In genomic region chrX:119155416-119156035, GRCh38 we compare ENCODE assay signal across 17 cellular contexts. TPM values are rescaled to one million over a fixed set of nuclear protein-coding genes. Genes with fewer than 3 reads are reported as not detected.
DNase-seq lines count a peak whose midpoint lies in the region; ATAC-seq and TF ChIP-seq lines count a peak whose summit lies in the region.
"Had no signal": no experiment of that assay in that cellular context is flagged by ENCODE, and none has a peak within 500 bp of the region (broad histone marks: within the 10 kb centered on the region; RNA-seq: fewer than 3 reads in every experiment).

No MANE protein-coding gene starts in this region.

- in situ Hi-C loops in KBM-7 (cut with MboI; ENCODE audit: low pct_unique_long_range_greater_than_20kb, low sequenced_read_pairs), result no loop called here

- H3K4me3 ChIP-seq in cardiac fibroblast (replicated peaks in 1 of 2; ENCODE audit: low read depth in 2 of 2, low read length in 2 of 2), result no peak overlapping the region
- peak overlapping the region in 1 of 2 experiments; percentile 6 for H3K4me3 ChIP-seq in mesenchymal stem cell (ENCODE audit: insufficient read depth in 1 of 2, low read depth in 1 of 2, low read length in 2 of 2)
- H3K4me3 ChIP-seq in sigmoid colon, result no peak overlapping the region

- H3K18ac ChIP-seq in mesenchymal stem cell (ENCODE audit: low read depth in 1 of 2, low read length in 2 of 2), result no peak overlapping the region

- H3K9me3 ChIP-seq in mesenchymal stem cell (ENCODE audit: control insufficient read depth, low read length), result no peaks in the 10 kb centered on the region
- H3K9me3 ChIP-seq in sigmoid colon, result no peaks in the 10 kb centered on the region

- H3K79me1 ChIP-seq in mesenchymal stem cell (replicated peaks; ENCODE audit: low read length, poor library complexity, severe bottlenecking), result no peaks in the 10 kb centered on the region

- H3K14ac ChIP-seq in mesenchymal stem cell (ENCODE audit: low read length in 2 of 2), result no peak overlapping the region

- DNase-seq in Daoy (ENCODE audit: low read depth) (peak; percentile 67), KBM-7 (peak; percentile 3), cardiac fibroblast (ENCODE audit: low read depth in 2 of 2) (peak; percentile 55 to 66), mesenchymal stem cell (peak; percentile 1), pons (ENCODE audit: low spot score) (no peak), sigmoid colon (no peak)
- DNase-seq: activated CD4-positive, CD25-positive, alpha-beta regulatory T cell; activated T-cell treated with anti-CD3 and anti-CD28 coated beads, Interleukin-2, amount 50 U/mL, for 24 hours; anterior cingulate cortex; effector CD4-positive, alpha-beta T cell; NCI-H345; Right ventricle myocardium superior; stimulated activated CD4-positive, alpha-beta T cell treated with anti-CD3 and anti-CD28 coated beads, Interleukin-4, amount 100 ng/mL, for 24 hours; stimulated activated naive CD8-positive, alpha-beta T cell treated with anti-CD3 and anti-CD28 coated beads, Interleukin-15, Interleukin-2, amounts not matched to agents 100 U/mL and 50 U/mL, for 24 hours had no signal

- H2AFZ ChIP-seq in mesenchymal stem cell (ENCODE audit: low read depth, low read length), result no peak overlapping the region

- no peak overlapping the region for H3K9ac ChIP-seq in mesenchymal stem cell (ENCODE audit: low read length)

- H2BK12ac ChIP-seq in mesenchymal stem cell (ENCODE audit: low read length in 2 of 2), result no peak overlapping the region

- no peak for TF ChIP-seq EP300 in sigmoid colon (IDR thresholded peaks at IDR 0.05)

- H4K91ac ChIP-seq in mesenchymal stem cell (ENCODE audit: low read length), result no peak overlapping the region

- H2BK5ac ChIP-seq in mesenchymal stem cell (ENCODE audit: low read depth, low read length, poor library complexity, severe bottlenecking), result no peak overlapping the region

- intact Hi-C loops in sigmoid colon (cut with DNase I), result no loop called here

- no peak overlapping the region for H3K4me2 ChIP-seq in mesenchymal stem cell (ENCODE audit: low read length, poor library complexity, severe bottlenecking)

- H2AK5ac ChIP-seq in mesenchymal stem cell (ENCODE audit: low read length, severe bottlenecking), result no peak overlapping the region

- no peak for TF ChIP-seq CTCF in cardiac fibroblast (IDR thresholded peaks at IDR 0.05; ENCODE audit: low read depth, low read length)
- no peak for TF ChIP-seq CTCF in sigmoid colon (IDR thresholded peaks at IDR 0.05)

- H3K23ac ChIP-seq in mesenchymal stem cell (ENCODE audit: low read length in 2 of 2), result no peak overlapping the region

- H3K27ac ChIP-seq in mesenchymal stem cell (ENCODE audit: low read length, poor library complexity, severe bottlenecking), result no peak overlapping the region
- H3K27ac ChIP-seq in sigmoid colon, result no peak overlapping the region

- 70% methylated on average over 2 of the region's 6 CpGs for WGBS in mesenchymal stem cell
- WGBS in sigmoid colon, 2 donors, result 27 to 65% methylated on average over 6 of the region's 6 CpGs

- no peak for TF ChIP-seq POLR2A in sigmoid colon (IDR thresholded peaks at IDR 0.05)

- no peak overlapping the region for H2BK120ac ChIP-seq in mesenchymal stem cell (ENCODE audit: low read depth, low read length)

- H3K4me1 ChIP-seq in mesenchymal stem cell (ENCODE audit: control insufficient read depth, insufficient read depth, low read depth, low read length) (no peaks in the 10 kb centered on the region), sigmoid colon (no peaks in the 10 kb centered on the region)

- H3K36me3 ChIP-seq in mesenchymal stem cell (ENCODE audit: control insufficient read depth in 1 of 2, insufficient read depth in 2 of 2, low read depth in 1 of 2, low read length in 2 of 2) (no peaks in the 10 kb centered on the region), sigmoid colon (no peaks in the 10 kb centered on the region)

- ATAC-seq in GM19452 (IDR thresholded peaks at IDR 0.05; ENCODE audit: unreplicated experiment) (no peak), GM18498 (IDR thresholded peaks at IDR 0.05; ENCODE audit: unreplicated experiment) (no peak)
- ATAC-seq: stimulated activated naive CD8-positive, alpha-beta T cell treated with anti-CD3 and anti-CD28 coated beads, Interleukin-15, Interleukin-2, amounts not matched to agents 100 U/mL and 50 U/mL, for 24 hours had no signal

- peaks cover 9 to 42% of the 10 kb centered on the region in 2 experiments for H3K27me3 ChIP-seq in mesenchymal stem cell (ENCODE audit: control insufficient read depth in 1 of 2, insufficient read depth in 1 of 2, low read length in 2 of 2)
- H3K27me3 ChIP-seq in sigmoid colon, result no peaks in the 10 kb centered on the region

- H3K4ac ChIP-seq in mesenchymal stem cell (ENCODE audit: low read depth in 1 of 2, low read length in 2 of 2), result no peak overlapping the region

- no peak overlapping the region for H4K8ac ChIP-seq in mesenchymal stem cell (ENCODE audit: low read length)

- no peak overlapping the region for H2BK15ac ChIP-seq in mesenchymal stem cell (ENCODE audit: low read depth, poor library complexity, severe bottlenecking)

RNA-seq across cellular contexts. Expression of gene KIAA1210, which starts 27.9 kb away (rescaled TPM):
- not detected in 2 replicates for total RNA-seq in Daoy (2014; rRNA removed; shearing (Covaris generic))
- under 0.01 TPM for polyA plus RNA-seq in mesenchymal stem cell (2013, experiment 1 of 2)
- polyA plus RNA-seq in mesenchymal stem cell (2013, experiment 2 of 2), result not detected
- not detected for total RNA-seq in sigmoid colon
- not detected for polyA plus RNA-seq in sigmoid colon
- total RNA-seq: pulmonary artery endothelial cell, Right ventricle myocardium superior had no signal

Comparison
In these comparisons a context has a peak if more than half of its experiments do, and no peak if none do; other contexts are left out.
1. DNase-seq: peak in Daoy (single experiment), KBM-7 (single experiment), cardiac fibroblast (2 of 2) and mesenchymal stem cell (single experiment); none in pons (single experiment) and sigmoid colon (single experiment).